9 cellular contexts compared by ENCODE assay signal in genomic region chr6:101114703-101115102, GRCh38.
DNase-seq lines count a peak whose midpoint lies in the region; ATAC-seq and TF ChIP-seq lines count a peak whose summit lies in the region.
"Had no signal": no experiment of that assay in that cellular context is flagged by ENCODE, and none has a peak within 500 bp of the region (broad histone marks: within the 10 kb centered on the region; RNA-seq: fewer than 3 reads in every experiment).

No MANE protein-coding gene starts in this region.

- in situ Hi-C loops in G401 (cut with HindIII; ENCODE audit: low sequenced_read_pairs) (no loop called here), astrocyte of the cerebellum (cut with HindIII; ENCODE audit: low sequenced_read_pairs) (no loop called here)

- DNase-seq in G401 (ENCODE audit: low spot score), result peak; percentile 92
- peak; percentile 90 for DNase-seq in NCI-H2171 treated with DMSO at 0.1 percent for 48 hours (lab: John Stamatoyannopoulos, UW)
- peak; percentile 6 for DNase-seq in astrocyte of the cerebellum (ENCODE audit: low read depth)
- DNase-seq in left lobe of liver (ENCODE audit: low spot score), result no peak
- DNase-seq in 8988T, result no peak
- DNase-seq in islet precursor cell, result no peak
- DNase-seq: upper lobe of left lung had no signal

- peak; percentile 52 for ATAC-seq in HG03095 (IDR thresholded peaks at IDR 0.05; ENCODE audit: unreplicated experiment)
- ATAC-seq in left lobe of liver, result peak; percentile 89
- no peak for ATAC-seq in HG03139 (IDR thresholded peaks at IDR 0.05; ENCODE audit: unreplicated experiment)

- TF ChIP-seq CTCF in astrocyte of the cerebellum (IDR thresholded peaks at IDR 0.05; ENCODE audit: low read depth, low read length, missing control alignments), result peak; percentile 63

- no peak overlapping the region for H3K4me3 ChIP-seq in astrocyte of the cerebellum (ENCODE audit: low read depth, low read length)
- H3K4me3 ChIP-seq: upper lobe of left lung had no signal

Comparison
In these comparisons a context has a peak if more than half of its experiments do, and no peak if none do; other contexts are left out.
1. DNase-seq: peak in G401 (single experiment), NCI-H2171 treated with DMSO at 0.1 percent for 48 hours (single experiment) and astrocyte of the cerebellum (single experiment); none in left lobe of liver (single experiment), 8988T (single experiment) and islet precursor cell (single experiment).